1 cellular context compared by ENCODE assay signal in the genomic region with DNA sequence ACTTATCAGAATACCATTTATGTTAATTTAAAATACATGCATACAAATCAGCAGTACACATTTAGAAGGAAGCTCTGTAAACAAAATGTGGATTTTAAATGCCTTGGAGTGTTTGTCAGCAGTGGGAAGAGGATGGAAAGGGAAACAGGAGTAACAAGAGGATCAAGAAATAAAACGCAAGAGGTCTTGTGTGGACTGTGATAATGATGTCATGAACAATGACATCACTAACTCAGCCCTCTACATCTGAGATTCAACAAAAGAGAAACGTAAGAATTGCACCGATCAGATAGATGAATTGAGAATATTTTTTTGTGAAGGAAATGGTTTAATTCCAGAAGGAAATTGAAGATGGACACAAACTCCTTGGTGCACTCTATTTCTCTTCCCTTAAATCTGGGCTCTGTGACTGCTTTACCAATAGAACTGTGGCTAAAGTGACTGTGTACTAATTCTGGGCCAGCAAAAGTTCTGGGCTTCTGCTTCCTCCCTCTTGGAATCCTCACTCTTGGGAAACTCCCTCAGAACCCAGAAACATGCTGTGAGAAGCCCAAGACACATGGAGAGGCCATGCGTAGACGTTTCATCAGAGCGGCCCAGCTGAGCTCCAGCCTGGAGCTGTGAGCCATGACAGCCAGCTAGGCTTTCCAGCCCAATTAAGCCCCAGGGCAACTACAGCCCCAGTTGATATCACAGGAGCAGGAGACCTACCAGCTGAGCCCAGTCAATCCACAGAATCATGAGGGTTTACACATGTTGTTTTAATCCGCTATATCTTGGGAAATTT.
TF ChIP-seq lines count a peak whose summit lies in the region.

No MANE protein-coding gene starts in this region.

TF ChIP-seq in IMR-90, 13 proteins besides CTCF, POLR2A, EP300 and RAD21 (continued from another document):
- TF ChIP-seq FOS (IDR thresholded peaks at IDR 0.05; ENCODE audit: low read depth, low read length): no peak
- TF ChIP-seq MXI1 (IDR thresholded peaks at IDR 0.05; ENCODE audit: borderline replicate concordance, low read depth, low read length): no peak
- no peak for TF ChIP-seq MAFK (IDR thresholded peaks at IDR 0.05; ENCODE audit: low read depth, low read length)
- no peak for TF ChIP-seq CEBPB (IDR thresholded peaks at IDR 0.05; ENCODE audit: low read depth, low read length)
- no peak for TF ChIP-seq SMC3 (IDR thresholded peaks at IDR 0.05; ENCODE audit: low read depth, low read length)
